In genomic region chr9:14306188-14306587, GRCh38 we compare ENCODE assay signal across 2 cellular contexts.
TF ChIP-seq lines count a peak whose summit lies in the region.

No MANE protein-coding gene starts in this region.

TF ChIP-seq in IMR-90, 13 proteins besides CTCF, POLR2A, EP300 and RAD21:
- TF ChIP-seq CEBPB (IDR thresholded peaks at IDR 0.05; ENCODE audit: low read depth, low read length) = peak; percentile 63
- no peak for TF ChIP-seq CHD1 (IDR thresholded peaks at IDR 0.05; ENCODE audit: low read depth, low read length)
- TF ChIP-seq USF2 (IDR thresholded peaks at IDR 0.05; ENCODE audit: low read depth, low read length) = no peak

TF ChIP-seq in K562, 482 proteins besides CTCF, POLR2A, EP300 and RAD21:
- TF ChIP-seq PHB (CRISPR knock-in tag; IDR thresholded peaks at IDR 0.05) (no peak), CEBPG (CRISPR knock-in tag; IDR thresholded peaks at IDR 0.05) (no peak), CEBPG (tag; conservative IDR thresholded peaks at IDR 0.05 in 1 of 2, IDR thresholded peaks at IDR 0.05 in 1 of 2) (peak in 1 of 2 experiments; percentile 79; a peak in 2 of 4 replicates), PKNOX1 (IDR thresholded peaks at IDR 0.05) (no peak), MEF2A (IDR thresholded peaks at IDR 0.05; ENCODE audit: control insufficient read depth, low read depth, low read length) (no peak), RBBP5 (IDR thresholded peaks at IDR 0.05; ENCODE audit: borderline replicate concordance, insufficient read depth, low read length, poor library complexity, severe bottlenecking) (no peak), CEBPB (tag; IDR thresholded peaks at IDR 0.05) (peak; percentile 68)
